Comparison of ENCODE assay signal across 10 cellular contexts in genomic region chr14:103155013-103155412, GRCh38. TPM values are rescaled to one million over a fixed set of nuclear protein-coding genes. Genes with fewer than 3 reads are reported as not detected.
DNase-seq lines count a peak whose midpoint lies in the region; ATAC-seq, FAIRE-seq and TF ChIP-seq lines count a peak whose summit lies in the region.
"Had no signal": no experiment of that assay in that cellular context is flagged by ENCODE, and none has a peak within 500 bp of the region (broad histone marks: within the 10 kb centered on the region; RNA-seq: fewer than 3 reads in every experiment).

No MANE protein-coding gene starts in this region.

- dilution Hi-C loops in IMR-90 (cut with HindIII; ENCODE audit: low sequenced_read_pairs, unreplicated experiment), result no loop called here

- no peaks in the 10 kb centered on the region for H3K9me3 ChIP-seq in A549
- H3K9me3 ChIP-seq in IMR-90 (ENCODE audit: control insufficient read depth, insufficient read depth, low read length), result no peaks in the 10 kb centered on the region
- no peaks in the 10 kb centered on the region for H3K9me3 ChIP-seq in K562 (replicated peaks; ENCODE audit: control insufficient read depth, insufficient read depth, low read depth, low read length)
- H3K9me3 ChIP-seq in HepG2 (ENCODE audit: low read length), result no peaks in the 10 kb centered on the region

- CTCF ChIA-PET in A549 (lab: Yijun Ruan, JAX), result interaction anchor here (0.9 to 6.3 kb wide), 4 partner anchors 17 to 61 kb away, joined by 3 to 57 read pairs (median 4); partner anchors contain the start of gene EXOC3L4
- CTCF ChIA-PET in IMR-90 (lab: Yijun Ruan, JAX), result no interaction called here
- CTCF ChIA-PET in K562 (lab: Yijun Ruan, JAX; ENCODE audit: low intra/inter-chr PET ratio), result no interaction called here
- CTCF ChIA-PET in HepG2 (lab: Yijun Ruan, JAX; ENCODE audit: low intra/inter-chr PET ratio, low total read pairs), result no interaction called here

- WGBS in A549 (ENCODE audit: missing lambda C conversion rate), result 7% methylated on average over 6 of the region's 6 CpGs
- WGBS in IMR-90 (ENCODE audit: extremely low coverage in 2 of 2, insufficient read length in 1 of 2), 2 experiments, result no CpG with 5 or more reads among the region's 6 CpGs
- WGBS in K562 (ENCODE audit: insufficient coverage, low coverage, missing lambda C conversion rate), result 41% methylated on average over 5 of the region's 6 CpGs
- 2% methylated on average over 3 of the region's 6 CpGs for WGBS in HepG2 (ENCODE audit: low lambda C conversion rate)

- H3K4me2 ChIP-seq in A549 (peak overlapping the region; percentile 63), IMR-90 (ENCODE audit: low read depth, low read length) (no peak overlapping the region), K562 (ENCODE audit: insufficient read depth, low read length) (no peak overlapping the region), HepG2 (ENCODE audit: low read depth, low read length) (no peak overlapping the region)

- H4K91ac ChIP-seq in IMR-90 (ENCODE audit: insufficient read depth, low read depth, low read length), result no peak overlapping the region

- H3K27me3 ChIP-seq in IMR-90 (ENCODE audit: control insufficient read depth, insufficient read depth, low read length) (peaks cover 39% of the 10 kb centered on the region), K562 (ENCODE audit: control insufficient read depth in 2 of 2, insufficient read depth in 2 of 2, low read length in 2 of 2) (peaks cover 3 to 35% of the 10 kb centered on the region in 2 experiments; a peak in 4 of 5 replicates), HepG2 (ENCODE audit: control insufficient read depth in 1 of 2, insufficient read depth in 2 of 2, low read length in 2 of 2) (peaks cover 0 to 7% of the 10 kb centered on the region in 2 experiments; a peak in 2 of 5 replicates), brain microvascular endothelial cell (replicated peaks) (peaks cover 13% of the 10 kb centered on the region)

- H3K9ac ChIP-seq in IMR-90 (ENCODE audit: low read depth, low read length), result no peak overlapping the region
- H3K9ac ChIP-seq in K562 (ENCODE audit: insufficient read depth in 1 of 2, low read depth in 2 of 2, low read length in 2 of 2), result no peak overlapping the region
- no peak overlapping the region for H3K9ac ChIP-seq in HepG2 (ENCODE audit: insufficient read depth, low read depth, low read length)

- H3K14ac ChIP-seq in IMR-90 (replicated peaks; ENCODE audit: low read depth, low read length), result no peak overlapping the region

- no peak overlapping the region for H2BK5ac ChIP-seq in IMR-90 (ENCODE audit: low read depth, low read length, poor library complexity, severe bottlenecking)

- TF ChIP-seq EP300 in A549 (IDR thresholded peaks at IDR 0.05), result no peak
- no peak for TF ChIP-seq EP300 in K562 (IDR thresholded peaks at IDR 0.05; ENCODE audit: low read length)
- no peak for TF ChIP-seq EP300 in HepG2 (IDR thresholded peaks at IDR 0.05; ENCODE audit: low read depth in 2 of 2, low read length in 2 of 2)
- TF ChIP-seq EP300 in HepG2 (CRISPR knock-in tag; IDR thresholded peaks at IDR 0.05; ENCODE audit: borderline replicate concordance), result no peak

- peak; percentile 96 to 98 for ATAC-seq in A549
- ATAC-seq in IMR-90 (ENCODE audit: low read depth), result peak; percentile 86
- 0 out of 3 replicates have a peak, but pooled peaks have one; percentile 40 for ATAC-seq in K562
- ATAC-seq in HepG2, result peak; percentile 86
- ATAC-seq in HG03097 (IDR thresholded peaks at IDR 0.05; ENCODE audit: low FRiP score, unreplicated experiment), result no peak

- peak; percentile 88 to 89 for DNase-seq in A549 (ENCODE audit: low read depth in 1 of 2, low spot score in 1 of 2)
- DNase-seq in IMR-90, result peak; percentile 13
- DNase-seq in K562 (ENCODE audit: extremely low read depth in 1 of 4, low spot score in 3 of 4), result no peak
- DNase-seq in HepG2 (ENCODE audit: low spot score), result peak; percentile 69
- no peak for DNase-seq in activated effector memory CD4-positive, alpha-beta T cell treated with anti-CD3 and anti-CD28 coated beads, Interleukin-2, amount 50 U/mL, for 16 hours
- DNase-seq in dedifferentiated amniotic fluid mesenchymal stem cell (ENCODE audit: extremely low spot score), result no peak
- no peak for DNase-seq in brain microvascular endothelial cell
- DNase-seq: activated B cell treated with CpG ODN at 0.5 μM for 24 hours had no signal

- H4K8ac ChIP-seq in IMR-90 (ENCODE audit: low read depth in 2 of 2, low read length in 2 of 2), result no peak overlapping the region

- no peak overlapping the region for H3K18ac ChIP-seq in IMR-90 (ENCODE audit: low read depth, low read length)

- H2BK15ac ChIP-seq in IMR-90 (ENCODE audit: low read depth, low read length), result no peak overlapping the region

- no peaks in the 10 kb centered on the region for H3K79me1 ChIP-seq in IMR-90 (ENCODE audit: low read depth in 1 of 2, low read length in 2 of 2)

- H2AK5ac ChIP-seq in IMR-90 (ENCODE audit: low read depth, low read length), result no peak overlapping the region

- H3K4ac ChIP-seq in IMR-90 (ENCODE audit: low read depth, low read length), result no peak overlapping the region

- H3K4me1 ChIP-seq in A549 (peaks cover 25% of the 10 kb centered on the region), IMR-90 (ENCODE audit: control insufficient read depth, insufficient read depth, low read length) (peaks cover 2% of the 10 kb centered on the region; the same call in 1 of the 2 replicates), K562 (replicated peaks in 1 of 2; ENCODE audit: control insufficient read depth in 2 of 2, insufficient read depth in 2 of 2, low read length in 2 of 2) (peaks cover 0 to 15% of the 10 kb centered on the region in 2 experiments; a peak in 2 of 5 replicates), HepG2 (ENCODE audit: insufficient read depth, low read length) (peaks cover 19% of the 10 kb centered on the region)

- TF ChIP-seq CTCF in A549 (IDR thresholded peaks at IDR 0.05) (no peak), IMR-90 (conservative IDR thresholded peaks at IDR 0.05; ENCODE audit: low read depth, low read length) (no peak), K562 (IDR thresholded peaks at IDR 0.05 in 2 of 3, conservative IDR thresholded peaks at IDR 0.05 in 1 of 3; ENCODE audit: insufficient read depth in 2 of 3, low read depth in 1 of 3, low read length in 3 of 3) (no peak), HepG2 (CRISPR knock-in tag; IDR thresholded peaks at IDR 0.05) (no peak), brain microvascular endothelial cell (IDR thresholded peaks at IDR 0.05; ENCODE audit: low read depth, low read length, missing control alignments) (no peak)

- H3K56ac ChIP-seq in IMR-90 (ENCODE audit: extremely low read depth, insufficient read depth, low read length), result no peak overlapping the region

- no peak overlapping the region for H3K4me3 ChIP-seq in A549
- no peak overlapping the region for H3K4me3 ChIP-seq in IMR-90 (ENCODE audit: insufficient read depth, low read depth, low read length)
- no peak overlapping the region for H3K4me3 ChIP-seq in K562
- H3K4me3 ChIP-seq in HepG2 (replicated peaks in 1 of 3; ENCODE audit: insufficient read depth in 1 of 3, low read depth in 2 of 3, low read length in 3 of 3), result no peak overlapping the region
- H3K4me3 ChIP-seq in brain microvascular endothelial cell (ENCODE audit: low read depth, low read length), result no peak overlapping the region

- no peak overlapping the region for H3K23ac ChIP-seq in IMR-90 (ENCODE audit: low read depth, low read length)

- TF ChIP-seq RAD21 in A549 (conservative IDR thresholded peaks at IDR 0.05 in 1 of 2, IDR thresholded peaks at IDR 0.05 in 1 of 2), result no peak
- no peak for TF ChIP-seq RAD21 in IMR-90 (IDR thresholded peaks at IDR 0.05; ENCODE audit: low read length)
- no peak for TF ChIP-seq RAD21 in K562 (CRISPR knock-in tag; conservative IDR thresholded peaks at IDR 0.05 in 1 of 2, IDR thresholded peaks at IDR 0.05 in 1 of 2)
- no peak for TF ChIP-seq RAD21 in HepG2 (CRISPR knock-in tag; IDR thresholded peaks at IDR 0.05)

- H4K20me1 ChIP-seq in IMR-90 (ENCODE audit: insufficient read depth, low read length) (no peaks in the 10 kb centered on the region), K562 (replicated peaks; ENCODE audit: control insufficient read depth, insufficient read depth, low read length) (no peaks in the 10 kb centered on the region), HepG2 (ENCODE audit: insufficient read depth, low read length) (no peaks in the 10 kb centered on the region)

- H3K36me3 ChIP-seq in IMR-90 (ENCODE audit: control insufficient read depth, insufficient read depth, low read length) (no peaks in the 10 kb centered on the region), K562 (ENCODE audit: control insufficient read depth, insufficient read depth, low read length) (no peaks in the 10 kb centered on the region), HepG2 (replicated peaks in 1 of 2; ENCODE audit: control insufficient read depth in 1 of 2, insufficient read depth in 2 of 2, low read length in 2 of 2) (no peaks in the 10 kb centered on the region), brain microvascular endothelial cell (replicated peaks) (no peaks in the 10 kb centered on the region)

- H2AFZ ChIP-seq in IMR-90 (replicated peaks; ENCODE audit: low read length, poor library complexity) (peak overlapping the region; percentile 58), K562 (ENCODE audit: low read depth, low read length) (no peak overlapping the region), HepG2 (ENCODE audit: low read length) (no peak overlapping the region)

- intact Hi-C loops in IMR-90 (cut with micrococcal nuclease), result no loop called here
- intact Hi-C loops in K562 (cut with micrococcal nuclease), result no loop called here
- intact Hi-C loops in HepG2 (cut with micrococcal nuclease; ENCODE audit: unreplicated experiment), result no loop called here

- BruUV-seq in IMR-90 (replicated peaks; lab: Mats Ljungman, UMichigan), result no TSS peak
- BruUV-seq in K562 (replicated peaks; lab: Mats Ljungman, UMichigan), result no TSS peak
- BruUV-seq in HepG2 (replicated peaks; lab: Mats Ljungman, UMichigan), result no TSS peak

- no peak overlapping the region for H2BK120ac ChIP-seq in IMR-90 (ENCODE audit: low read depth, low read length)

- no peaks in the 10 kb centered on the region for H3K79me2 ChIP-seq in K562 (ENCODE audit: control insufficient read depth, insufficient read depth, low read length)
- no peaks in the 10 kb centered on the region for H3K79me2 ChIP-seq in HepG2 (ENCODE audit: insufficient read depth, low read length)

- H4K5ac ChIP-seq in IMR-90 (ENCODE audit: low read depth, low read length), result no peak overlapping the region

- no peak for TF ChIP-seq POLR2A in A549 (IDR thresholded peaks at IDR 0.05; ENCODE audit: low read length)
- TF ChIP-seq POLR2A in IMR-90 (IDR thresholded peaks at IDR 0.05; ENCODE audit: low read depth, low read length), result no peak
- no peak for TF ChIP-seq POLR2A in K562 (conservative IDR thresholded peaks at IDR 0.05)
- no peak for TF ChIP-seq POLR2A in HepG2 (IDR thresholded peaks at IDR 0.05; ENCODE audit: insufficient read depth in 1 of 2, low read depth in 2 of 2, low read length in 2 of 2)

- in situ Hi-C loops in IMR-90 (cut with MboI; ENCODE audit: low sequenced_read_pairs) (no loop called here), K562 (cut with MboI) (no loop called here), HepG2 (cut with HindIII; ENCODE audit: extremely low pct_ligation_motif_present, low pct_unique_long_range_greater_than_20kb) (no loop called here), brain microvascular endothelial cell (cut with HindIII; ENCODE audit: low pct_ligation_motif_present, low sequenced_read_pairs) (no loop called here)

- no peak for FAIRE-seq in A549 (lab: Jason Lieb, UNC)
- FAIRE-seq in K562 (lab: Jason Lieb, UNC), result no peak
- no peak for FAIRE-seq in HepG2 (lab: Jason Lieb, UNC)

- no peak overlapping the region for H2AK9ac ChIP-seq in IMR-90 (replicated peaks; ENCODE audit: low read depth, low read length, poor library complexity)

- H3K9me1 ChIP-seq in IMR-90 (ENCODE audit: insufficient read depth, low read length) (no peaks in the 10 kb centered on the region), K562 (ENCODE audit: control insufficient read depth, insufficient read depth, low read length) (no peaks in the 10 kb centered on the region)

- no peak overlapping the region for H2BK20ac ChIP-seq in IMR-90 (ENCODE audit: low read depth, low read length)

- POLR2A ChIA-PET in A549 (lab: Yijun Ruan, JAX), result no interaction called here
- POLR2A ChIA-PET in IMR-90 (lab: Charles Lee; ENCODE audit: unreplicated experiment), result no interaction called here
- POLR2A ChIA-PET in K562 (lab: Yijun Ruan, JAX), result interaction anchor here (0.6 kb wide), 1 partner anchor 189 kb away, joined by 3 read pairs; no protein-coding TSS in a partner anchor
- POLR2A ChIA-PET in HepG2 (lab: Yijun Ruan, JAX), result no interaction called here

- H3K27ac ChIP-seq in A549, result peak overlapping the region; percentile 79 to 93
- H3K27ac ChIP-seq in IMR-90 (ENCODE audit: insufficient read depth, low read length), result no peak overlapping the region
- H3K27ac ChIP-seq in K562 (ENCODE audit: extremely low read depth, low read depth, low read length), result no peak overlapping the region
- no peak overlapping the region for H3K27ac ChIP-seq in HepG2 (ENCODE audit: extremely low read length, insufficient read depth, low read length)
- H3K27ac ChIP-seq in brain microvascular endothelial cell, result no peak overlapping the region

RNA-seq across cellular contexts. Expression of gene TNFAIP2, which starts 31.8 kb away (rescaled TPM):
- polyA plus RNA-seq in A549 (2011; rRNA removed) (222 and 249 TPM in 2 replicates), A549 (2017; fragmentation: RNase III; extraction: RNeasy Plus Mini Kit Qiagen cat#74134 plus additional on column Dnase treatment) (254 to 344 TPM (median 332 TPM) in 3 replicates), IMR-90 (2012; rRNA removed) (9.6 and 9.9 TPM in 2 replicates), K562 (2011; rRNA removed) (22.6 and 35.4 TPM in 2 replicates), K562 (2014; fragmentation: Illumina TruSeq; extraction: Trizol) (42.7 and 59.7 TPM in 2 replicates), K562 (2014; fragmentation: Nextera tagmentation; extraction: Ambion mirVana) (10 to 100 TPM; 44.6 to 49.7 TPM), K562 (2014; rRNA removed) (47.6 and 63.5 TPM in 2 replicates), HepG2 (2011; rRNA removed) (0.91 and 1.5 TPM in 2 replicates)
- polyA plus RNA-seq in A549 (2012; cell fraction: cytosol; rRNA removed), result 330 and 432 TPM in 2 replicates
- polyA plus RNA-seq in A549 (2012; cell fraction: nucleus; rRNA removed), result 944 and 1,061 TPM in 2 replicates
- 229 and 304 TPM in 2 replicates for polyA minus RNA-seq in A549 (2011; rRNA and poly(A)+ RNA removed)
- total RNA-seq in IMR-90 (2012; rRNA removed) (5.0 and 6.3 TPM in 2 replicates), K562 (2014; rRNA removed) (39.5 and 46.0 TPM in 2 replicates), K562 (2014; rRNA removed; fragmentation: Illumina TruSeq; extraction: Trizol) (20.8 and 23.7 TPM in 2 replicates), K562 (2015; rRNA removed; fragmentation: Illumina TruSeq; extraction: Trizol) (68.6 and 70.2 TPM in 2 replicates), K562 (2021) (52.7 and 61.2 TPM in 2 replicates), HepG2 (2016; rRNA removed; fragmentation: Illumina TruSeq; extraction: Trizol) (0.45 and 0.46 TPM in 2 replicates)
- polyA plus RNA-seq in IMR-90 (2012; cell fraction: cytosol; rRNA removed), result 10.7 and 12.7 TPM in 2 replicates
- 43.9 and 49.0 TPM in 2 replicates for polyA plus RNA-seq in IMR-90 (2012; cell fraction: nucleus; rRNA removed; ENCODE audit: low replicate concordance)
- 31.9 and 75.4 TPM in 2 replicates for total RNA-seq in K562 (2011; cell fraction: chromatin; rRNA removed; ENCODE audit: low replicate concordance)
- total RNA-seq in K562 (2011; cell fraction: nucleolus; rRNA removed), result 55.1 and 66.9 TPM in 2 replicates
- total RNA-seq in K562 (2011; cell fraction: nucleoplasm; rRNA removed), result 38.6 and 39.3 TPM in 2 replicates
- polyA plus RNA-seq in K562 (2011; cell fraction: cytosol; rRNA removed), result 30.5 and 40.8 TPM in 2 replicates
- 171 and 203 TPM in 2 replicates for polyA plus RNA-seq in K562 (2011; cell fraction: nucleus; rRNA removed)
- 33.8 and 69.4 TPM in 2 replicates for polyA plus RNA-seq in K562 (2012)
- 8.9 and 13.3 TPM in 2 replicates for polyA minus RNA-seq in K562 (2011; rRNA and poly(A)+ RNA removed)
- 25.6 and 31.0 TPM in 2 replicates for polyA minus RNA-seq in K562 (2011; cell fraction: cytosol; rRNA and poly(A)+ RNA removed)
- polyA minus RNA-seq in K562 (2011; cell fraction: nucleus; rRNA and poly(A)+ RNA removed), result 17.0 and 18.2 TPM in 2 replicates
- total RNA-seq in HepG2 (2016; cell fraction: cytosol; rRNA removed; fragmentation: Illumina TruSeq; extraction: Trizol; ENCODE audit: low read depth), result not detected in 2 replicates
- total RNA-seq in HepG2 (2016; cell fraction: insoluble cytoplasmic fraction; rRNA removed; fragmentation: Illumina TruSeq; extraction: Trizol), result 0.45 and 0.67 TPM in 2 replicates
- 0.31 and 0.40 TPM in 2 replicates for total RNA-seq in HepG2 (2016; cell fraction: membrane; rRNA removed; fragmentation: Illumina TruSeq; extraction: Trizol)
- total RNA-seq in HepG2 (2016; cell fraction: nucleus; rRNA removed; fragmentation: Illumina TruSeq; extraction: Trizol), result 0.34 and 0.94 TPM in 2 replicates
- 0.28 and 0.81 TPM in 2 replicates for polyA plus RNA-seq in HepG2 (2011; cell fraction: cytosol; rRNA removed)
- polyA plus RNA-seq in HepG2 (2011; cell fraction: nucleus; rRNA removed), result 7.5 and 18.0 TPM in 2 replicates
- polyA plus RNA-seq in HepG2 (2012), result 0.36 and 0.61 TPM in 2 replicates
- polyA plus RNA-seq in HepG2 (2016; cell fraction: cytosol; fragmentation: Illumina TruSeq; extraction: Trizol; ENCODE audit: low read depth), result not detected in 2 replicates
- 0.16 and 0.42 TPM in 2 replicates for polyA plus RNA-seq in HepG2 (2016; cell fraction: insoluble cytoplasmic fraction; fragmentation: Illumina TruSeq; extraction: Trizol; ENCODE audit: low read depth)
- 0.18 and 0.23 TPM in 2 replicates for polyA plus RNA-seq in HepG2 (2016; cell fraction: membrane; fragmentation: Illumina TruSeq; extraction: Trizol; ENCODE audit: low read depth)
- 0.83 and 1.8 TPM in 2 replicates for polyA plus RNA-seq in HepG2 (2016; cell fraction: nucleus; fragmentation: Illumina TruSeq; extraction: Trizol; ENCODE audit: insufficient read depth, low read depth)
- polyA minus RNA-seq in HepG2 (2011; rRNA and poly(A)+ RNA removed; ENCODE audit: low replicate concordance), result 2.4 and 123 TPM in 2 replicates
- polyA minus RNA-seq in HepG2 (2011; cell fraction: cytosol; rRNA and poly(A)+ RNA removed), result 0.79 and 1.2 TPM in 2 replicates
- 1.5 and 2.1 TPM in 2 replicates for polyA minus RNA-seq in HepG2 (2011; cell fraction: nucleus; rRNA and poly(A)+ RNA removed)
- polyA plus RNA-seq: IgD-negative memory B cell had no signal

Comparison
In these comparisons a context has a peak if more than half of its experiments do, and no peak if none do; other contexts are left out.
1. DNase-seq: peak in A549 (2 of 2), IMR-90 (single experiment) and HepG2 (single experiment); none in K562 (0 of 4), activated effector memory CD4-positive, alpha-beta T cell treated with anti-CD3 and anti-CD28 coated beads, Interleukin-2, amount 50 U/mL, for 16 hours (single experiment), dedifferentiated amniotic fluid mesenchymal stem cell (single experiment) and brain microvascular endothelial cell (single experiment).
2. H3K27ac ChIP-seq: peak in A549 (2 of 2); none in IMR-90 (single experiment), K562 (single experiment), HepG2 (single experiment) and brain microvascular endothelial cell (single experiment).